Comparison of ENCODE assay signal across 39 cellular contexts in the genomic region with DNA sequence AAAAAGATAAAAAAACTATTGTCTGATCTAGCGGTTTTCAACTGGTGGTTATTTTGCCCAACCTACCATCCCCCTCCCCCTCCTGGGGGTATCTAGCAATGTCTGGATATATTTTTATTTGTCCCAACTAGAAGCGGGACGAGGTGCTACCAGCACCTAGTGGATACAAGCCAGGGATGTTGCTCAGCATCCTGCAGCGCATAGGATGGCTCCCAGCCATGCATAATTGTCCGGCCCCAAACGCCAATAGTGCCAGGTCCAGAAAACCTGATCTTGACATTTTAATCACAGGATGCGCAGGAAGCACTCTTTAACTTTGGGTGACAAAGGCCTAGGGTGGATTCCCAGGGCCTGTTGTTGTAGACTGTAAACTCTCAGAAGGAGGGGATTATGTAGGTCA.
"Had no signal": no experiment of that assay in that cellular context is flagged by ENCODE, and none has a peak within 500 bp of the region (broad histone marks: within the 10 kb centered on the region; RNA-seq: fewer than 3 reads in every experiment).

No MANE protein-coding gene starts in this region.

- H3K4me3 ChIP-seq: adrenal gland, ascending aorta, body of pancreas, breast epithelium, cardiac muscle cell had no signal

- H3K4me1 Mint-ChIP-seq: activated naive CD4-positive, alpha-beta T cell treated with anti-CD3 and anti-CD28 coated beads, Interleukin-2, amount 10 ng/mL, durations not matched to agents 7 days and 5 days; activated naive CD4-positive, alpha-beta T cell treated with anti-CD3 and anti-CD28 coated beads, Interleukin-2, amount 50 U/mL, for 24 hours; activated naive CD8-positive, alpha-beta T cell treated with anti-CD3 and anti-CD28 coated beads for 36 hours; activated naive CD8-positive, alpha-beta T cell treated with anti-CD3 and anti-CD28 coated beads, Interleukin-2, amount 10 ng/mL, durations not matched to agents 7 days and 5 days; activated naive CD8-positive, alpha-beta T cell treated with anti-CD3 and anti-CD28 coated beads, Interleukin-2, amount 50 U/mL, for 24 hours; activated T-helper 17 cell treated with anti-CD3 and anti-CD28 coated beads, Interleukin-2, amount 50 U/mL, for 72 hours; brain; central memory CD8-positive, alpha-beta T cell had no signal

- H3K36me3 Mint-ChIP-seq: activated naive CD4-positive, alpha-beta T cell treated with anti-CD3 and anti-CD28 coated beads, Interleukin-2, amount 10 ng/mL, durations not matched to agents 7 days and 5 days; activated naive CD4-positive, alpha-beta T cell treated with anti-CD3 and anti-CD28 coated beads, Interleukin-2, amount 50 U/mL, for 24 hours; activated naive CD4-positive, alpha-beta T cell treated with anti-CD3 and anti-CD28 coated beads, Interleukin-2, amount 50 U/mL, for 72 hours; activated naive CD8-positive, alpha-beta T cell treated with anti-CD3 and anti-CD28 coated beads for 36 hours; activated naive CD8-positive, alpha-beta T cell treated with anti-CD3 and anti-CD28 coated beads, Interleukin-2, amount 10 ng/mL, durations not matched to agents 7 days and 5 days; brain had no signal

- H3K9me3 ChIP-seq: adrenal gland, ascending aorta, body of pancreas, breast epithelium had no signal

- DNase-seq: activated effector memory CD4-positive, alpha-beta T cell treated with anti-CD3 and anti-CD28 coated beads, Interleukin-2, amount 50 U/mL, for 16 hours; activated effector memory CD4-positive, alpha-beta T cell treated with Interleukin-2 at 50 U/mL for 16 hours; activated gamma-delta T cell; activated gamma-delta T cell treated with Interleukin-2 at 50 U/mL for 16 hours; activated naive CD4-positive, alpha-beta T cell; activated naive CD4-positive, alpha-beta T cell treated with anti-CD3 and anti-CD28 coated beads for 36 hours; activated naive CD4-positive, alpha-beta T cell treated with anti-CD3 and anti-CD28 coated beads, Interleukin-2, amount 10 ng/mL, durations not matched to agents 7 days and 5 days; activated naive CD4-positive, alpha-beta T cell treated with anti-CD3 and anti-CD28 coated beads, Interleukin-2, amount 50 U/mL, for 16 hours; activated naive CD4-positive, alpha-beta T cell treated with Interleukin-2 at 50 U/mL for 16 hours; activated naive CD8-positive, alpha-beta T cell treated with anti-CD3 and anti-CD28 coated beads for 36 hours; activated naive CD8-positive, alpha-beta T cell treated with anti-CD3 and anti-CD28 coated beads, Interleukin-2, amount 10 ng/mL, durations not matched to agents 7 days and 5 days; activated naive CD8-positive, alpha-beta T cell treated with anti-CD3 and anti-CD28 coated beads, Interleukin-2, amount 50 U/mL, for 24 hours; activated T-cell treated with anti-CD3 and anti-CD28 coated beads, Interleukin-2, amount 50 U/mL, for 1 hour; activated T-cell treated with anti-CD3 and anti-CD28 coated beads, Interleukin-2, amount 50 U/mL, for 24 hours; activated T-cell treated with anti-CD3 and anti-CD28 coated beads, Interleukin-2, amount 50 U/mL, for 4 hours; activated T-cell treated with anti-CD3 and anti-CD28 coated beads, Interleukin-2, amount 50 U/mL, for 48 hours; activated T-cell treated with anti-CD3 and anti-CD28 coated beads, Interleukin-2, amount 50 U/mL, for 72 hours; amniotic stem cell; amygdala; anterior cingulate cortex; body of pancreas; brain microvascular endothelial cell; caudate nucleus; central memory CD4-positive, alpha-beta T cell; cerebellar nuclear complex had no signal

- H3K27ac Mint-ChIP-seq: activated naive CD4-positive, alpha-beta T cell treated with anti-CD3 and anti-CD28 coated beads for 36 hours; activated naive CD4-positive, alpha-beta T cell treated with anti-CD3 and anti-CD28 coated beads, Interleukin-2, amount 10 ng/mL, durations not matched to agents 7 days and 5 days; activated naive CD4-positive, alpha-beta T cell treated with anti-CD3 and anti-CD28 coated beads, Interleukin-2, amount 50 U/mL, for 24 hours; activated naive CD4-positive, alpha-beta T cell treated with anti-CD3 and anti-CD28 coated beads, Interleukin-2, amount 50 U/mL, for 72 hours; activated naive CD8-positive, alpha-beta T cell; activated naive CD8-positive, alpha-beta T cell treated with anti-CD3 and anti-CD28 coated beads for 36 hours; activated naive CD8-positive, alpha-beta T cell treated with anti-CD3 and anti-CD28 coated beads, Interleukin-2, amount 10 ng/mL, durations not matched to agents 7 days and 5 days; activated naive CD8-positive, alpha-beta T cell treated with anti-CD3 and anti-CD28 coated beads, Interleukin-2, amount 50 U/mL, for 24 hours; activated T-cell treated with anti-CD3 and anti-CD28 coated beads, Interleukin-2, amount 50 U/mL, for 24 hours; activated T-cell treated with anti-CD3 and anti-CD28 coated beads, Interleukin-2, amount 50 U/mL, for 72 hours; activated T-helper 1 cell treated with anti-CD3 and anti-CD28 coated beads, Interleukin-12 subunit alpha, Interleukin-12 subunit beta, Interleukin-2, Interleukin-4 antibody, amounts not matched to agents 30 ng/mL and 10 ng/mL and 1 ng/mL, durations not matched to agents 14 hours and 24 hours and 36 hours; activated T-helper 17 cell treated with anti-CD3 and anti-CD28 coated beads, Interleukin-2, amount 50 U/mL, for 72 hours; activated T-helper 2 cell treated with anti-CD3 and anti-CD28 coated beads, Interferon-gamma antibody, Interleukin-2, Interleukin-4, amounts not matched to agents 10 μg/mL and 5 μg/mL and 100 μg/mL, durations not matched to agents 14 hours and 24 hours and 36 hours; brain had no signal

- H3K4me3 Mint-ChIP-seq: activated naive CD4-positive, alpha-beta T cell treated with anti-CD3 and anti-CD28 coated beads for 36 hours; activated naive CD4-positive, alpha-beta T cell treated with anti-CD3 and anti-CD28 coated beads, Interleukin-2, amount 10 ng/mL, durations not matched to agents 7 days and 5 days; activated naive CD4-positive, alpha-beta T cell treated with anti-CD3 and anti-CD28 coated beads, Interleukin-2, amount 50 U/mL, for 24 hours; activated naive CD8-positive, alpha-beta T cell; activated naive CD8-positive, alpha-beta T cell treated with anti-CD3 and anti-CD28 coated beads for 36 hours; activated naive CD8-positive, alpha-beta T cell treated with anti-CD3 and anti-CD28 coated beads, Interleukin-2, amount 10 ng/mL, durations not matched to agents 7 days and 5 days; activated naive CD8-positive, alpha-beta T cell treated with anti-CD3 and anti-CD28 coated beads, Interleukin-2, amount 50 U/mL, for 24 hours; activated T-cell treated with anti-CD3 and anti-CD28 coated beads, Interleukin-2, amount 50 U/mL, for 24 hours; activated T-cell treated with anti-CD3 and anti-CD28 coated beads, Interleukin-2, amount 50 U/mL, for 4 hours; activated T-cell treated with anti-CD3 and anti-CD28 coated beads, Interleukin-2, amount 50 U/mL, for 72 hours; activated T-helper 1 cell treated with anti-CD3 and anti-CD28 coated beads, Interleukin-12 subunit alpha, Interleukin-12 subunit beta, Interleukin-2, Interleukin-4 antibody, amounts not matched to agents 30 ng/mL and 10 ng/mL and 1 ng/mL, durations not matched to agents 14 hours and 24 hours and 36 hours; activated T-helper 17 cell treated with anti-CD3 and anti-CD28 coated beads, Interleukin-2, amount 50 U/mL, for 72 hours; brain; central memory CD8-positive, alpha-beta T cell had no signal

- H3K27me3 ChIP-seq: adrenal gland, ascending aorta, body of pancreas, brain microvascular endothelial cell, breast epithelium had no signal

- H3K4me1 ChIP-seq: adrenal gland, ascending aorta, body of pancreas, breast epithelium had no signal

- H3K27me3 Mint-ChIP-seq: activated naive CD4-positive, alpha-beta T cell treated with anti-CD3 and anti-CD28 coated beads, Interleukin-2, amount 50 U/mL, for 24 hours; activated naive CD8-positive, alpha-beta T cell; activated naive CD8-positive, alpha-beta T cell treated with anti-CD3 and anti-CD28 coated beads for 36 hours; activated naive CD8-positive, alpha-beta T cell treated with anti-CD3 and anti-CD28 coated beads, Interleukin-2, amount 50 U/mL, for 24 hours; activated T-cell treated with anti-CD3 and anti-CD28 coated beads, Interleukin-2, amount 50 U/mL, for 24 hours had no signal

- ATAC-seq: activated naive CD4-positive, alpha-beta T cell treated with anti-CD3 and anti-CD28 coated beads, Interleukin-2, amount 50 U/mL, for 72 hours; activated naive CD8-positive, alpha-beta T cell treated with anti-CD3 and anti-CD28 coated beads, Interleukin-2, amount 50 U/mL, for 24 hours; activated T-cell treated with anti-CD3 and anti-CD28 coated beads, Interleukin-2, amount 50 U/mL, for 4 hours; activated T-cell treated with anti-CD3 and anti-CD28 coated beads, Interleukin-2, amount 50 U/mL, for 72 hours; activated T-helper 17 cell treated with anti-CD3 and anti-CD28 coated beads, Interleukin-2, amount 50 U/mL, for 72 hours; body of pancreas had no signal

- H3K27ac ChIP-seq: adrenal gland, ascending aorta, body of pancreas, brain microvascular endothelial cell, breast epithelium, cardiac muscle cell had no signal

- H3K36me3 ChIP-seq: adrenal gland, ascending aorta, brain microvascular endothelial cell, breast epithelium, cardiac muscle cell had no signal

- FAIRE-seq: astrocyte, bronchial epithelial cell had no signal
